10 cellular contexts compared by ENCODE assay signal in genomic region chr11:313304-313786, GRCh38. TPM values are rescaled to one million over a fixed set of nuclear protein-coding genes. Genes with fewer than 3 reads are reported as not detected.
DNase-seq lines count a peak whose midpoint lies in the region; ATAC-seq and TF ChIP-seq lines count a peak whose summit lies in the region.
"Had no signal": no experiment of that assay in that cellular context is flagged by ENCODE, and none has a peak within 500 bp of the region (broad histone marks: within the 10 kb centered on the region; RNA-seq: fewer than 3 reads in every experiment).

No MANE protein-coding gene starts in this region.

- WGBS in H9 (ENCODE audit: extremely low coverage, insufficient read length, low lambda C conversion rate): no CpG with 5 or more reads among the region's 8 CpGs
- WGBS in hepatocyte (ENCODE audit: low lambda C conversion rate, missing lambda C conversion rate): 51% methylated on average over 8 of the region's 8 CpGs

- no peak overlapping the region for H2BK20ac ChIP-seq in H9 (ENCODE audit: low read depth, low read length, poor library complexity, severe bottlenecking)

- peaks cover 6 to 19% (median 11%) of the 10 kb centered on the region in 3 experiments for H3K36me3 Mint-ChIP-seq in H9 (ENCODE audit: insufficient read depth in 1 of 3, low read depth in 3 of 3)
- peaks cover 64% of the 10 kb centered on the region for H3K36me3 Mint-ChIP-seq in activated CD4-positive, alpha-beta memory T cell treated with anti-CD3 and anti-CD28 coated beads, Interleukin-2, amount 10 ng/mL, durations not matched to agents 7 days and 5 days (ENCODE audit: low read depth)
- peaks cover 32% of the 10 kb centered on the region for H3K36me3 Mint-ChIP-seq in stimulated activated naive CD8-positive, alpha-beta T cell treated with anti-CD3 and anti-CD28 coated beads, Interleukin-15, Interleukin-2, amounts not matched to agents 100 ng/mL and 50 ng/mL, for 24 hours (ENCODE audit: low read depth)

- no peak overlapping the region for H2BK15ac ChIP-seq in H9 (ENCODE audit: low read depth, low read length)

- no peak overlapping the region for H2AFZ ChIP-seq in H9 (ENCODE audit: low read length)
- H2AFZ ChIP-seq in hepatocyte: no peak overlapping the region

- no peak overlapping the region for H4K91ac ChIP-seq in H9 (ENCODE audit: insufficient read length, low read depth, low read length)

- H2BK120ac ChIP-seq in H9 (ENCODE audit: low read depth, low read length, poor library complexity, severe bottlenecking): no peak overlapping the region

- H2AK5ac ChIP-seq in H9 (ENCODE audit: insufficient read length, low read length): no peak overlapping the region

- H3K4me3 ChIP-seq in hepatocyte: no peak overlapping the region

- CTCF ChIA-PET in activated CD4-positive, alpha-beta memory T cell treated with anti-CD3 and anti-CD28 coated beads, Interleukin-2, amount 10 ng/mL, durations not matched to agents 7 days and 5 days (lab: Charles Lee): interaction anchor here (0.8 to 2.1 kb wide), 6 partner anchors 9 to 134 kb away, joined by 3 to 16 read pairs (median 4); partner anchors contain the start of genes BET1L and RIC8A

- H3K9me3 ChIP-seq in H9 (ENCODE audit: control insufficient read depth, low read depth, low read length) (no peaks in the 10 kb centered on the region), hepatocyte (ENCODE audit: low read depth) (no peaks in the 10 kb centered on the region)

- H2BK5ac ChIP-seq in H9 (ENCODE audit: insufficient read length, low read length): no peak overlapping the region

- H3K23me2 ChIP-seq in H9 (ENCODE audit: insufficient read length, low read depth, low read length, poor library complexity, severe bottlenecking): peaks cover 28% of the 10 kb centered on the region

- H3K9me2 ChIP-seq in hepatocyte (replicated peaks; ENCODE audit: insufficient read depth): no peaks in the 10 kb centered on the region

- H3K4me1 ChIP-seq in H9 (ENCODE audit: insufficient read depth, low read length): peaks cover 11% of the 10 kb centered on the region; the same call in 1 of the 2 replicates
- peaks cover 53% of the 10 kb centered on the region for H3K4me1 ChIP-seq in hepatocyte (ENCODE audit: insufficient read depth)

- no peak overlapping the region for H3K27ac ChIP-seq in H9 (ENCODE audit: insufficient read length, low read depth, low read length)
- H3K27ac ChIP-seq in hepatocyte: peak overlapping the region; percentile 89

- H3K18ac ChIP-seq in H9 (ENCODE audit: insufficient read length, low read depth, low read length): no peak overlapping the region

- H4K8ac ChIP-seq in H9 (replicated peaks; ENCODE audit: insufficient read length, low read depth, low read length): no peak overlapping the region

- no peaks in the 10 kb centered on the region; a peak in 1 of 5 replicates for H3K9me3 Mint-ChIP-seq in H9
- no peaks in the 10 kb centered on the region for H3K9me3 Mint-ChIP-seq in activated CD4-positive, alpha-beta memory T cell treated with anti-CD3 and anti-CD28 coated beads, Interleukin-2, amount 10 ng/mL, durations not matched to agents 7 days and 5 days
- no peaks in the 10 kb centered on the region for H3K9me3 Mint-ChIP-seq in stimulated activated naive CD8-positive, alpha-beta T cell treated with anti-CD3 and anti-CD28 coated beads, Interleukin-15, Interleukin-2, amounts not matched to agents 100 ng/mL and 50 ng/mL, for 24 hours

- H3K4me3 Mint-ChIP-seq in H9: peak overlapping the region; percentile 92 to 97
- peak overlapping the region; percentile 88 for H3K4me3 Mint-ChIP-seq in activated CD4-positive, alpha-beta memory T cell treated with anti-CD3 and anti-CD28 coated beads, Interleukin-2, amount 10 ng/mL, durations not matched to agents 7 days and 5 days
- peak overlapping the region; percentile 99 for H3K4me3 Mint-ChIP-seq in stimulated activated naive CD8-positive, alpha-beta T cell treated with anti-CD3 and anti-CD28 coated beads, Interleukin-15, Interleukin-2, amounts not matched to agents 100 ng/mL and 50 ng/mL, for 24 hours

- no peaks in the 10 kb centered on the region for H3K27me3 Mint-ChIP-seq in H9 (ENCODE audit: low read depth)
- no peaks in the 10 kb centered on the region for H3K27me3 Mint-ChIP-seq in activated CD4-positive, alpha-beta memory T cell treated with anti-CD3 and anti-CD28 coated beads, Interleukin-2, amount 10 ng/mL, durations not matched to agents 7 days and 5 days
- H3K27me3 Mint-ChIP-seq in stimulated activated naive CD8-positive, alpha-beta T cell treated with anti-CD3 and anti-CD28 coated beads, Interleukin-15, Interleukin-2, amounts not matched to agents 100 ng/mL and 50 ng/mL, for 24 hours: no peaks in the 10 kb centered on the region

- no peak for DNase-seq in H9
- no peak for DNase-seq in activated CD4-positive, alpha-beta memory T cell treated with anti-CD3 and anti-CD28 coated beads, Interleukin-2, amount 10 ng/mL, durations not matched to agents 7 days and 5 days
- no peak for DNase-seq in hepatocyte (ENCODE audit: low spot score)
- DNase-seq in hypothalamus (lab: John Stamatoyannopoulos, UW): no peak
- no peak for DNase-seq in COLO829 (ENCODE audit: low spot score)
- DNase-seq in islet precursor cell: no peak

- H3K9ac ChIP-seq in H9 (ENCODE audit: extremely low read depth, insufficient read length, low read length): no peak overlapping the region

- no peaks in the 10 kb centered on the region for H3K36me3 ChIP-seq in hepatocyte (replicated peaks; ENCODE audit: insufficient read depth, low read depth)

- no peak for ATAC-seq in HG02840 (IDR thresholded peaks at IDR 0.05; ENCODE audit: low FRiP score, unreplicated experiment)

- POLR2A ChIA-PET in activated CD4-positive, alpha-beta memory T cell treated with anti-CD3 and anti-CD28 coated beads, Interleukin-2, amount 10 ng/mL, durations not matched to agents 7 days and 5 days (lab: Charles Lee): interaction anchor here (1.2 to 7.2 kb wide), 8 partner anchors 11 to 135 kb away, joined by 5 to 85 read pairs (median 12); partner anchors contain the start of genes BET1L, PSMD13, RIC8A and SIRT3

- H3K27ac Mint-ChIP-seq in H9: peak overlapping the region; percentile 88 to 94 (median 94)
- peak overlapping the region; percentile 96 for H3K27ac Mint-ChIP-seq in activated CD4-positive, alpha-beta memory T cell treated with anti-CD3 and anti-CD28 coated beads, Interleukin-2, amount 10 ng/mL, durations not matched to agents 7 days and 5 days
- H3K27ac Mint-ChIP-seq in stimulated activated naive CD8-positive, alpha-beta T cell treated with anti-CD3 and anti-CD28 coated beads, Interleukin-15, Interleukin-2, amounts not matched to agents 100 ng/mL and 50 ng/mL, for 24 hours: peak overlapping the region; percentile 98

- H3K4me1 Mint-ChIP-seq in H9: peaks cover 52 to 71% of the 10 kb centered on the region in 2 experiments
- H3K4me1 Mint-ChIP-seq in activated CD4-positive, alpha-beta memory T cell treated with anti-CD3 and anti-CD28 coated beads, Interleukin-2, amount 10 ng/mL, durations not matched to agents 7 days and 5 days: peaks cover 34% of the 10 kb centered on the region
- peaks cover 50% of the 10 kb centered on the region for H3K4me1 Mint-ChIP-seq in stimulated activated naive CD8-positive, alpha-beta T cell treated with anti-CD3 and anti-CD28 coated beads, Interleukin-15, Interleukin-2, amounts not matched to agents 100 ng/mL and 50 ng/mL, for 24 hours (ENCODE audit: low read depth)

- H3K4me2 ChIP-seq in H9 (ENCODE audit: insufficient read depth, insufficient read length, low read length) (peak overlapping the region; percentile 85), hepatocyte (peak overlapping the region; percentile 84)

- H2BK12ac ChIP-seq in H9 (ENCODE audit: insufficient read length, low read depth, low read length): no peak overlapping the region

- no peak overlapping the region for H3K56ac ChIP-seq in H9 (ENCODE audit: insufficient read length, low read depth, low read length)

- no peak overlapping the region for H3K23ac ChIP-seq in H9 (ENCODE audit: insufficient read length, low read depth, low read length)

- peaks cover 6% of the 10 kb centered on the region; the same call in 1 of the 2 replicates for H3K79me2 ChIP-seq in H9 (ENCODE audit: insufficient read depth, low read length)
- H3K79me2 ChIP-seq in hepatocyte: peaks cover 35% of the 10 kb centered on the region

- TF ChIP-seq CTCF in H9 (conservative IDR thresholded peaks at IDR 0.05) (no peak), hepatocyte (IDR thresholded peaks at IDR 0.05; ENCODE audit: poor library complexity) (no peak)

- H4K20me1 ChIP-seq in H9 (ENCODE audit: control insufficient read depth, insufficient read depth, insufficient read length) (no peaks in the 10 kb centered on the region), hepatocyte (ENCODE audit: insufficient read depth, poor library complexity, severe bottlenecking) (no peaks in the 10 kb centered on the region)

- no peak overlapping the region for H4K5ac ChIP-seq in H9 (ENCODE audit: insufficient read length, low read depth, low read length)

- no peak overlapping the region; the same call in 1 of the 2 replicates for H3K14ac ChIP-seq in H9 (ENCODE audit: insufficient read depth, low read length)

- no peak overlapping the region for H3T11ph ChIP-seq in H9 (ENCODE audit: low read length)

- H3K27me3 ChIP-seq in H9 (ENCODE audit: insufficient read depth, low read length) (no peaks in the 10 kb centered on the region), hepatocyte (peaks cover 14% of the 10 kb centered on the region)

- H3K79me1 ChIP-seq in H9 (ENCODE audit: insufficient read depth, low read depth, low read length, poor library complexity, severe bottlenecking): peaks cover 2% of the 10 kb centered on the region

- H3K4ac ChIP-seq in H9 (ENCODE audit: low read depth, low read length): no peak overlapping the region

RNA-seq across cellular contexts. Expression of gene IFITM1, which starts 0.5 kb away (rescaled TPM):
- total RNA-seq in H9 (2021): 498 and 500 TPM in 2 replicates
- 1,000 to 10,000 TPM; 1,010 to 1,055 TPM for total RNA-seq in activated CD4-positive, alpha-beta memory T cell treated with anti-CD3 and anti-CD28 coated beads, Interleukin-2, amount 10 ng/mL, durations not matched to agents 7 days and 5 days
- total RNA-seq in hepatocyte: 98.0 and 98.9 TPM in 2 replicates
- 159 and 201 TPM in 2 replicates for polyA plus RNA-seq in hepatocyte

RNA-seq across cellular contexts. Expression of gene IFITM2, which starts 5.7 kb away (rescaled TPM):
- total RNA-seq in H9 (2021) (421 and 425 TPM in 2 replicates), hepatocyte (59.2 and 74.6 TPM in 2 replicates)
- total RNA-seq in activated CD4-positive, alpha-beta memory T cell treated with anti-CD3 and anti-CD28 coated beads, Interleukin-2, amount 10 ng/mL, durations not matched to agents 7 days and 5 days: 1,000 to 10,000 TPM; 1,637 to 1,643 TPM
- 504 and 535 TPM in 2 replicates for polyA plus RNA-seq in hepatocyte

RNA-seq across cellular contexts. Expression of gene IFITM3, which starts 7.3 kb away (rescaled TPM):
- total RNA-seq in H9 (2021): 419 and 425 TPM in 2 replicates
- total RNA-seq in activated CD4-positive, alpha-beta memory T cell treated with anti-CD3 and anti-CD28 coated beads, Interleukin-2, amount 10 ng/mL, durations not matched to agents 7 days and 5 days: 10 to 100 TPM; 52.3 to 58.8 TPM
- 166 and 182 TPM in 2 replicates for total RNA-seq in hepatocyte
- 2,035 and 2,121 TPM in 2 replicates for polyA plus RNA-seq in hepatocyte

RNA-seq across cellular contexts. Expression of gene IFITM5, which starts 14.0 kb away (rescaled TPM):
- total RNA-seq in H9 (2021) (not detected in 2 replicates), hepatocyte (not detected in 2 replicates)
- total RNA-seq in activated CD4-positive, alpha-beta memory T cell treated with anti-CD3 and anti-CD28 coated beads, Interleukin-2, amount 10 ng/mL, durations not matched to agents 7 days and 5 days: not detected
- 0.36 TPM in 1 of 2 replicates, not detected in the other for polyA plus RNA-seq in hepatocyte
- total RNA-seq: activated CD8-positive, alpha-beta memory T cell treated with anti-CD3 and anti-CD28 coated beads for 36 hours; pulmonary artery endothelial cell had no signal

RNA-seq across cellular contexts. Expression of gene PGGHG, which starts 24.4 kb away (rescaled TPM):
- total RNA-seq in H9 (2021) (57.9 and 58.3 TPM in 2 replicates), hepatocyte (12.0 and 19.2 TPM in 2 replicates)
- 100 to 1,000 TPM; 113 to 117 TPM for total RNA-seq in activated CD4-positive, alpha-beta memory T cell treated with anti-CD3 and anti-CD28 coated beads, Interleukin-2, amount 10 ng/mL, durations not matched to agents 7 days and 5 days
- 27.9 and 44.0 TPM in 2 replicates for polyA plus RNA-seq in hepatocyte
